ENCODE assay signal across 17 cellular contexts in genomic region chr1:31029031-31029430, GRCh38. TPM values are rescaled to one million over a fixed set of nuclear protein-coding genes. Genes with fewer than 3 reads are reported as not detected.
DNase-seq lines count a peak whose midpoint lies in the region; ATAC-seq and TF ChIP-seq lines count a peak whose summit lies in the region.
"Had no signal": no experiment of that assay in that cellular context is flagged by ENCODE, and none has a peak within 500 bp of the region (broad histone marks: within the 10 kb centered on the region; RNA-seq: fewer than 3 reads in every experiment).

No MANE protein-coding gene starts in this region.

- DNase-seq in A673 (ENCODE audit: low spot score), result no peak
- no peak for DNase-seq in CD4-positive, alpha-beta memory T cell
- no peak for DNase-seq in T-helper 17 cell
- DNase-seq in iris pigment epithelial cell (ENCODE audit: low read depth), result peak; percentile 29
- DNase-seq in NCI-H446 (lab: John Stamatoyannopoulos, UW), result no peak
- no peak for DNase-seq in DMS153 treated with DMSO at 0.1 percent for 48 hours (lab: John Stamatoyannopoulos, UW; ENCODE audit: unreplicated experiment)
- DNase-seq in activated CD4-positive, alpha-beta memory T cell treated with anti-CD3 and anti-CD28 coated beads for 36 hours, result no peak
- no peak for DNase-seq in testis
- DNase-seq: activated CD4-positive, alpha-beta T cell treated with anti-CD3 and anti-CD28 coated beads, Interleukin-2, amount 10 ng/mL, durations not matched to agents 24 days and 14 days; activated effector memory CD4-positive, alpha-beta T cell treated with Interleukin-2 at 50 U/mL for 16 hours; NCI-H82; stomach had no signal

- no peak for ATAC-seq in T-helper 17 cell

- H3K36me3 Mint-ChIP-seq in CD4-positive, alpha-beta memory T cell, result peaks cover 21 to 50% of the 10 kb centered on the region in 2 donors
- H3K36me3 Mint-ChIP-seq in T-helper 17 cell (ENCODE audit: low read depth), result peaks cover 2% of the 10 kb centered on the region
- peaks cover 26% of the 10 kb centered on the region for H3K36me3 Mint-ChIP-seq in activated CD4-positive, alpha-beta memory T cell treated with anti-CD3 and anti-CD28 coated beads for 36 hours

- CTCF ChIA-PET in A673 (lab: Charles Lee), result no interaction called here
- CTCF ChIA-PET in CD4-positive, alpha-beta memory T cell (lab: Charles Lee; ENCODE audit: partially characterized antibody), result interaction anchor here (0.5 kb wide), 1 partner anchor 168 kb away, joined by 3 read pairs; no protein-coding TSS in a partner anchor
- CTCF ChIA-PET in activated CD4-positive, alpha-beta memory T cell treated with anti-CD3 and anti-CD28 coated beads for 36 hours (lab: Charles Lee), result no interaction called here

- TF ChIP-seq CTCF in A673 (conservative IDR thresholded peaks at IDR 0.05; ENCODE audit: low read depth, low read length) (no peak), testis (IDR thresholded peaks at IDR 0.05) (no peak)

- no peaks in the 10 kb centered on the region for H3K27me3 Mint-ChIP-seq in CD4-positive, alpha-beta memory T cell
- no peaks in the 10 kb centered on the region for H3K27me3 Mint-ChIP-seq in T-helper 17 cell
- H3K27me3 Mint-ChIP-seq in activated CD4-positive, alpha-beta memory T cell treated with anti-CD3 and anti-CD28 coated beads for 36 hours, result no peaks in the 10 kb centered on the region
- H3K27me3 Mint-ChIP-seq: activated CD4-positive, alpha-beta T cell treated with anti-CD3 and anti-CD28 coated beads, Interleukin-2, amount 10 ng/mL, durations not matched to agents 24 days and 14 days; brain had no signal

- peaks cover 5% of the 10 kb centered on the region for H3K4me1 ChIP-seq in A673 (ENCODE audit: insufficient read depth, low read length, poor library complexity, severe bottlenecking)
- peaks cover 77% of the 10 kb centered on the region for H3K4me1 ChIP-seq in CD4-positive, alpha-beta memory T cell (ENCODE audit: insufficient read depth, low read length)
- H3K4me1 ChIP-seq in testis, result no peaks in the 10 kb centered on the region

- POLR2A ChIA-PET in A673 (lab: Charles Lee; ENCODE audit: low non-redundant PET), result no interaction called here
- POLR2A ChIA-PET in CD4-positive, alpha-beta memory T cell (lab: Charles Lee; ENCODE audit: partially characterized antibody), result interaction anchor here (0.5 kb wide), 1 partner anchor 18 kb away, joined by 3 read pairs; no protein-coding TSS in a partner anchor
- POLR2A ChIA-PET in activated CD4-positive, alpha-beta memory T cell treated with anti-CD3 and anti-CD28 coated beads for 36 hours (lab: Charles Lee), result interaction anchor here (1.9 kb wide), 1 partner anchor 18 kb away, joined by 8 read pairs; no protein-coding TSS in a partner anchor

- H3K9me3 Mint-ChIP-seq in CD4-positive, alpha-beta memory T cell, result no peaks in the 10 kb centered on the region
- no peaks in the 10 kb centered on the region for H3K9me3 Mint-ChIP-seq in activated CD4-positive, alpha-beta memory T cell treated with anti-CD3 and anti-CD28 coated beads for 36 hours
- H3K9me3 Mint-ChIP-seq: activated CD4-positive, alpha-beta T cell treated with anti-CD3 and anti-CD28 coated beads, Interleukin-2, amount 10 ng/mL, durations not matched to agents 24 days and 14 days; brain; T-helper 1 cell treated with Interleukin-12 subunit alpha and Interleukin-12 subunit beta and Interleukin-4 antibody, amounts not matched to agents 30 μg/mL and 1 μg/mL, for 36 hours had no signal

- H3K9me3 ChIP-seq in A673 (ENCODE audit: low read depth, low read length, poor library complexity, severe bottlenecking) (no peaks in the 10 kb centered on the region), T-helper 17 cell (ENCODE audit: control insufficient read depth, low read length, poor library complexity, severe bottlenecking) (no peaks in the 10 kb centered on the region), testis (no peaks in the 10 kb centered on the region)
- no peaks in the 10 kb centered on the region for H3K9me3 ChIP-seq in CD4-positive, alpha-beta memory T cell (ENCODE audit: control insufficient read depth in 1 of 2, low read length in 2 of 2)
- H3K9me3 ChIP-seq: stomach had no signal

- H3K4me3 Mint-ChIP-seq in CD4-positive, alpha-beta memory T cell, result peak overlapping the region in 1 of 8 donors; percentile 66
- no peak overlapping the region for H3K4me3 Mint-ChIP-seq in T-helper 17 cell
- H3K4me3 Mint-ChIP-seq in activated CD4-positive, alpha-beta memory T cell treated with anti-CD3 and anti-CD28 coated beads for 36 hours, result no peak overlapping the region
- H3K4me3 Mint-ChIP-seq: activated CD4-positive, alpha-beta T cell treated with anti-CD3 and anti-CD28 coated beads, Interleukin-2, amount 10 ng/mL, durations not matched to agents 24 days and 14 days; T-helper 1 cell treated with Interleukin-12 subunit alpha and Interleukin-12 subunit beta and Interleukin-4 antibody, amounts not matched to agents 30 μg/mL and 1 μg/mL, for 36 hours had no signal

- H3K27ac Mint-ChIP-seq in CD4-positive, alpha-beta memory T cell, result peak overlapping the region in 5 of 7 donors; percentile 15 to 35 (median 22)
- peak overlapping the region; percentile 78 for H3K27ac Mint-ChIP-seq in T-helper 17 cell
- H3K27ac Mint-ChIP-seq in activated CD4-positive, alpha-beta memory T cell treated with anti-CD3 and anti-CD28 coated beads for 36 hours, result no peak overlapping the region
- H3K27ac Mint-ChIP-seq: T-helper 1 cell treated with Interleukin-12 subunit alpha and Interleukin-12 subunit beta and Interleukin-4 antibody, amounts not matched to agents 30 μg/mL and 1 μg/mL, for 36 hours had no signal

- no peaks in the 10 kb centered on the region for H3K27me3 ChIP-seq in A673 (replicated peaks; ENCODE audit: insufficient read depth, low read depth, low read length, poor library complexity)
- no peaks in the 10 kb centered on the region for H3K27me3 ChIP-seq in CD4-positive, alpha-beta memory T cell (ENCODE audit: insufficient read depth, low read length)
- no peaks in the 10 kb centered on the region for H3K27me3 ChIP-seq in testis
- H3K27me3 ChIP-seq: foreskin keratinocyte, stomach had no signal

- no peak for TF ChIP-seq POLR2A in testis (IDR thresholded peaks at IDR 0.05)

- H3K4me3 ChIP-seq in A673 (ENCODE audit: low read depth, low read length, poor library complexity, severe bottlenecking) (no peak overlapping the region), testis (no peak overlapping the region)
- no peak overlapping the region for H3K4me3 ChIP-seq in CD4-positive, alpha-beta memory T cell (ENCODE audit: low read length in 2 of 2)
- H3K4me3 ChIP-seq: lung, stomach had no signal

- no TSS peak for BruUV-seq in A673 (replicated peaks; lab: Mats Ljungman, UMichigan)

- H3K27ac ChIP-seq in A673 (ENCODE audit: low read depth, low read length, poor library complexity, severe bottlenecking) (peak overlapping the region; percentile 29), testis (no peak overlapping the region)
- no peak overlapping the region for H3K27ac ChIP-seq in CD4-positive, alpha-beta memory T cell (ENCODE audit: low read depth, low read length)
- H3K27ac ChIP-seq: foreskin keratinocyte, RWPE1 had no signal

- H3K36me3 ChIP-seq in A673 (ENCODE audit: insufficient read depth, low read length, poor library complexity, severe bottlenecking) (peaks cover 20% of the 10 kb centered on the region), testis (ENCODE audit: low read depth, missing control alignments) (no peaks in the 10 kb centered on the region)
- peaks cover 11% of the 10 kb centered on the region for H3K36me3 ChIP-seq in CD4-positive, alpha-beta memory T cell (ENCODE audit: insufficient read depth, low read length)

- H3K4me1 Mint-ChIP-seq in CD4-positive, alpha-beta memory T cell, result peaks cover 50 to 90% (median 68%) of the 10 kb centered on the region in 4 donors
- H3K4me1 Mint-ChIP-seq in T-helper 17 cell, result peaks cover 45% of the 10 kb centered on the region
- H3K4me1 Mint-ChIP-seq in activated CD4-positive, alpha-beta memory T cell treated with anti-CD3 and anti-CD28 coated beads for 36 hours (ENCODE audit: low read depth), result peaks cover 68% of the 10 kb centered on the region

- intact Hi-C loops in A673 (cut with micrococcal nuclease; ENCODE audit: unreplicated experiment) (no loop called here), testis (cut with DNase I; ENCODE audit: low total_unique reads) (no loop called here)
- intact Hi-C loops in CD4-positive, alpha-beta memory T cell (cut with micrococcal nuclease), result no loop called here
- intact Hi-C loops in activated CD4-positive, alpha-beta memory T cell treated with anti-CD3 and anti-CD28 coated beads for 36 hours (cut with micrococcal nuclease), result no loop called here

RNA-seq across cellular contexts. Expression of gene PUM1, which starts 36.5 kb away (rescaled TPM):
- total RNA-seq in A673 (2021), result 135 and 138 TPM in 2 replicates
- 100 to 1,000 TPM; 146 to 164 TPM for total RNA-seq in CD4-positive, alpha-beta memory T cell
- polyA plus RNA-seq in CD4-positive, alpha-beta memory T cell, result 100 to 1,000 TPM; 126 to 130 TPM
- total RNA-seq in T-helper 17 cell, result 100 to 1,000 TPM; 186 to 202 TPM
- 10 to 100 TPM; 77.8 to 80.5 TPM for total RNA-seq in activated CD4-positive, alpha-beta memory T cell treated with anti-CD3 and anti-CD28 coated beads for 36 hours
- total RNA-seq in testis, result 10 to 100 TPM; 70.5 to 89.0 TPM
- polyA plus RNA-seq in testis (ENCODE audit: insufficient read depth, low read depth, low replicate concordance), result 41.3 TPM
